ENCODE assay signal across 18 cellular contexts in the genomic region with DNA sequence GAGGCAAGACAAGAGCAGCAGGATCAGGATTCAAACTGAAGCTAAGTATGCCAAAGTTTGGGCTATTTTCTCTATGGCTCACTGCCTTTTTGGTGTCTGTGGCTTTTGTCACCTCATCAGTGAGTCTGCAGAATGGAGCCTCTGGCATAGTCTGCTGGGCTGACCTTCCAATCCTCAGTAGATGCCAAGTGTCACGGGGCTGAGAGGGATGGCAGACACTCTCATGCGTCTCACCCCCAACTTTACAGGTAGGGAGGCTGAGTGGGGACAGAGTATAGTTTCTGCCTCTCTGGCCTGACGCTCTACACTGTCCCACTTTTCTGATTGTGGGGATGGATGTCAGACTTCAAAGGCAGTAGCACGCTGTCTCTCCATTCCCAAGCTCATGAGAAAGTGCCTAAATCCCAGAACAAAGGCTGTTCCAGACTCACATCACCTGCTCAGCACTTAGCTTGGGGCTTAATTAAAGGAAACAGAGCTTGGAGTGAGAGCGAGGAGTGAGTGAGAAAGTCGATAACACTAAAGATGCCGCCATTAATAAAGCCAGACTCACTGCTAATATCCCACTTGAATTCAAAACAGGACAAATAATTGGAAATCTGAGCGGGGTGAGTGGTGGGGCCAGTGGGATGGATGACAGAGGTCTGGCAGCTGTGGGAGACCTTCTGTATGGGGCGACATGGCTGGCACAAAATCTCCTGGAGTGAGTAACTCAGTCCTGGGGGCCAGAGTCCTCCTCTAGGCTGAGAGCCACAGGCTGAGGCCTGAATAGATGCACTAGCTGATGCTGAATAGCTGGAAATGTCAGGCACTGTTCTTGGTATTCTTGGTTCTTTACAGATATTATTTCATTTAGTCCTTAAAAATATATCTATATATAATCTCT.
DNase-seq lines count a peak whose midpoint lies in the region; ATAC-seq and TF ChIP-seq lines count a peak whose summit lies in the region.
"Had no signal": no experiment of that assay in that cellular context is flagged by ENCODE, and none has a peak within 500 bp of the region (broad histone marks: within the 10 kb centered on the region; RNA-seq: fewer than 3 reads in every experiment).

No MANE protein-coding gene starts in this region.

- H3K9me3 ChIP-seq in left ventricle myocardium inferior (replicated peaks), result no peaks in the 10 kb centered on the region
- H3K9me3 ChIP-seq: SJSA1 had no signal

- no peaks in the 10 kb centered on the region for H3K36me3 ChIP-seq in left ventricle myocardium inferior
- H3K36me3 ChIP-seq: SJSA1 had no signal

- H3K27me3 ChIP-seq in left ventricle myocardium inferior (ENCODE audit: low read depth), result no peaks in the 10 kb centered on the region
- H3K27me3 ChIP-seq: SJSA1 had no signal

- no peaks in the 10 kb centered on the region for H3K4me1 Mint-ChIP-seq in progenitor cell of endocrine pancreas (ENCODE audit: low read depth)

- H3K27ac ChIP-seq in left ventricle myocardium inferior (replicated peaks) (no peak overlapping the region), coronary artery (no peak overlapping the region)
- H3K27ac ChIP-seq: GM23248, SJSA1 had no signal

- intact Hi-C loops in Right ventricle myocardium superior (cut with DNase I), result no loop called here
- intact Hi-C loops in left ventricle myocardium inferior (cut with micrococcal nuclease), result no loop called here

- DNase-seq in Right ventricle myocardium superior (no peak), left ventricle myocardium inferior (no peak), coronary artery (ENCODE audit: low spot score) (peak; percentile 36), left lobe of liver (ENCODE audit: low spot score) (peak; percentile 22), progenitor cell of endocrine pancreas (ENCODE audit: low spot score, unreplicated experiment) (no peak)
- no peak for DNase-seq in activated CD4-positive, alpha-beta T cell treated with anti-CD3 and anti-CD28 coated beads for 48 hours
- DNase-seq in stimulated activated CD4-positive, alpha-beta T cell treated with anti-CD3 and anti-CD28 coated beads, Interleukin-2, amount 100 ng/mL, for 48 hours, result no peak
- DNase-seq: ACHN, GM23248, HCEC 1CT, NCI-H1092 treated with DMSO at 0.1 percent for 48 hours, NCI-H187 treated with DMSO at 0.1 percent for 48 hours, NCI-H2171 treated with DMSO at 0.1 percent for 48 hours, NCI-H446, NCI-H748 treated with DMSO at 0.1 percent for 48 hours, PC-3, RPMI8226 had no signal

- H3K9me3 Mint-ChIP-seq in progenitor cell of endocrine pancreas (ENCODE audit: low read depth), result no peaks in the 10 kb centered on the region

- TF ChIP-seq CTCF in left ventricle myocardium inferior (IDR thresholded peaks at IDR 0.05; ENCODE audit: borderline replicate concordance), result no peak
- TF ChIP-seq CTCF in coronary artery (IDR thresholded peaks at IDR 0.05), result no peak
- TF ChIP-seq CTCF in progenitor cell of endocrine pancreas (IDR thresholded peaks at IDR 0.05; ENCODE audit: unreplicated experiment), result no peak

- H3K4me3 ChIP-seq in left ventricle myocardium inferior (no peak overlapping the region), coronary artery (no peak overlapping the region)
- H3K4me3 ChIP-seq: GM23248, SJSA1 had no signal

- H3K36me3 Mint-ChIP-seq in progenitor cell of endocrine pancreas (ENCODE audit: insufficient read depth), result no peaks in the 10 kb centered on the region

- H3K4me1 ChIP-seq in left ventricle myocardium inferior, result peaks cover 24% of the 10 kb centered on the region
- H3K4me1 ChIP-seq: SJSA1 had no signal

- peak; percentile 57 for ATAC-seq in Right ventricle myocardium superior (ENCODE audit: poor library complexity)
- no peak for ATAC-seq in left lobe of liver
- ATAC-seq: PC-3 had no signal

- H3K27ac Mint-ChIP-seq in progenitor cell of endocrine pancreas, result no peak overlapping the region

- peaks cover 12% of the 10 kb centered on the region for H3K27me3 Mint-ChIP-seq in progenitor cell of endocrine pancreas

- H3K4me3 Mint-ChIP-seq in progenitor cell of endocrine pancreas (ENCODE audit: low read depth), result no peak overlapping the region

Comparison
In these comparisons a context has a peak if more than half of its experiments do, and no peak if none do; other contexts are left out.
1. DNase-seq: peak in coronary artery (single experiment) and left lobe of liver (single experiment); none in Right ventricle myocardium superior (single experiment), left ventricle myocardium inferior (single experiment), activated CD4-positive, alpha-beta T cell treated with anti-CD3 and anti-CD28 coated beads for 48 hours (single experiment), stimulated activated CD4-positive, alpha-beta T cell treated with anti-CD3 and anti-CD28 coated beads, Interleukin-2, amount 100 ng/mL, for 48 hours (0 of 2) and progenitor cell of endocrine pancreas (single experiment).